Comparison of ENCODE assay signal across 2 cellular contexts in genomic region chr14:68144051-68144681, GRCh38.
TF ChIP-seq lines count a peak whose summit lies in the region.

No MANE protein-coding gene starts in this region.

TF ChIP-seq in IMR-90, 13 proteins besides CTCF, POLR2A, EP300 and RAD21:
- TF ChIP-seq USF2 (IDR thresholded peaks at IDR 0.05; ENCODE audit: low read depth, low read length) (no peak), SMC3 (IDR thresholded peaks at IDR 0.05; ENCODE audit: low read depth, low read length) (no peak)

TF ChIP-seq in HepG2, 621 proteins besides CTCF, POLR2A, EP300 and RAD21:
- peak; percentile 53; the same call in 1 of the 2 replicates for TF ChIP-seq TFAP4 (IDR thresholded peaks at IDR 0.05; ENCODE audit: borderline replicate concordance, low read depth)
- TF ChIP-seq ZNF644 (CRISPR knock-in tag; IDR thresholded peaks at IDR 0.05; ENCODE audit: low read depth): peak; percentile 84; the same call in 1 of the 2 replicates
- TF ChIP-seq SOX13 (IDR thresholded peaks at IDR 0.05): no peak
- 0 out of 4 replicates have a peak, but pooled peaks of 1 of the 2 experiments have one; percentile 3 for TF ChIP-seq SOX13 (CRISPR knock-in tag; conservative IDR thresholded peaks at IDR 0.05 in 1 of 2, IDR thresholded peaks at IDR 0.05 in 1 of 2)
- no peak for TF ChIP-seq ZNF816 (CRISPR knock-in tag; IDR thresholded peaks at IDR 0.05; ENCODE audit: borderline replicate concordance)
- no peak for TF ChIP-seq KDM1A (CRISPR knock-in tag; IDR thresholded peaks at IDR 0.05)
- TF ChIP-seq POGK (CRISPR knock-in tag; conservative IDR thresholded peaks at IDR 0.05): no peak
- TF ChIP-seq CENPT (CRISPR knock-in tag; IDR thresholded peaks at IDR 0.05; ENCODE audit: low read depth): no peak
- TF ChIP-seq ZNF292 (CRISPR knock-in tag; IDR thresholded peaks at IDR 0.05; ENCODE audit: borderline replicate concordance, low read depth): peak; percentile 36; the same call in 1 of the 2 replicates
- TF ChIP-seq MZF1 (CRISPR knock-in tag; IDR thresholded peaks at IDR 0.05; ENCODE audit: borderline replicate concordance): peak; percentile 100
- TF ChIP-seq ZNF839 (CRISPR knock-in tag; IDR thresholded peaks at IDR 0.05; ENCODE audit: borderline replicate concordance): no peak
- no peak for TF ChIP-seq U2AF2 (IDR thresholded peaks at IDR 0.05; ENCODE audit: low read depth, low read length)
- no peak for TF ChIP-seq ZNF224 (CRISPR knock-in tag; IDR thresholded peaks at IDR 0.05)
- TF ChIP-seq ZBTB49 (CRISPR knock-in tag; IDR thresholded peaks at IDR 0.05; ENCODE audit: borderline replicate concordance): no peak
- peak; percentile 69 for TF ChIP-seq HNF4A (CRISPR knock-in tag; IDR thresholded peaks at IDR 0.05)
- no peak for TF ChIP-seq EEA1 (CRISPR knock-in tag; IDR thresholded peaks at IDR 0.05; ENCODE audit: borderline replicate concordance)
